8 cellular contexts compared by ENCODE assay signal in genomic region chr22:37267661-37268413, GRCh38. TPM values are rescaled to one million over a fixed set of nuclear protein-coding genes. Genes with fewer than 3 reads are reported as not detected.
A peak's percentile ranks its signal among the peaks of the same experiment; 100 is the strongest.
DNase-seq lines count a peak whose midpoint lies in the region; ATAC-seq and TF ChIP-seq lines count a peak whose summit lies in the region.
"Had no signal": no experiment of that assay in that cellular context is flagged by ENCODE, and none has a peak within 500 bp of the region (broad histone marks: within the 10 kb centered on the region; RNA-seq: fewer than 3 reads in every experiment).

No MANE protein-coding gene starts in this region.

- peak overlapping the region; percentile 59; the same call in 1 of the 2 replicates for H3K4me3 ChIP-seq in GM12864 (ENCODE audit: low read depth, low read length)
- H3K4me3 ChIP-seq in neutrophil (ENCODE audit: low read depth in 1 of 2, low read length in 1 of 2): peak overlapping the region; percentile 66 to 71
- H3K4me3 ChIP-seq in gastroesophageal sphincter: no peak overlapping the region

- H3K4me1 ChIP-seq in neutrophil (ENCODE audit: control insufficient read depth in 1 of 2, insufficient read depth in 1 of 2, low read depth in 1 of 2, low read length in 1 of 2): peaks cover 48 to 60% of the 10 kb centered on the region in 2 experiments
- H3K4me1 ChIP-seq in gastroesophageal sphincter: peaks cover 0 to 10% (median 0%) of the 10 kb centered on the region in 3 donors

- TF ChIP-seq CTCF in GM12864 (IDR thresholded peaks at IDR 0.05; ENCODE audit: low read depth, low read length, missing control alignments) (no peak), neutrophil (IDR thresholded peaks at IDR 0.05) (peak; percentile 17), gastroesophageal sphincter (IDR thresholded peaks at IDR 0.05) (no peak)

- no peak for TF ChIP-seq EP300 in gastroesophageal sphincter (IDR thresholded peaks at IDR 0.05)

- peaks cover 2% of the 10 kb centered on the region for H3K36me3 Mint-ChIP-seq in activated naive CD8-positive, alpha-beta T cell treated with anti-CD3 and anti-CD28 coated beads, Interleukin-2, amount 10 ng/mL, durations not matched to agents 7 days and 5 days

- peaks cover 5% of the 10 kb centered on the region for H3K27me3 Mint-ChIP-seq in activated naive CD8-positive, alpha-beta T cell treated with anti-CD3 and anti-CD28 coated beads, Interleukin-2, amount 10 ng/mL, durations not matched to agents 7 days and 5 days

- H3K4me1 Mint-ChIP-seq in activated naive CD8-positive, alpha-beta T cell treated with anti-CD3 and anti-CD28 coated beads, Interleukin-2, amount 10 ng/mL, durations not matched to agents 7 days and 5 days: peaks cover 34% of the 10 kb centered on the region

- POLR2A ChIA-PET in activated naive CD8-positive, alpha-beta T cell treated with anti-CD3 and anti-CD28 coated beads, Interleukin-2, amount 10 ng/mL, durations not matched to agents 7 days and 5 days (lab: Charles Lee): interaction anchor here (0.8 to 2.7 kb wide), 7 partner anchors 14 to 46 kb away, joined by 3 to 21 read pairs (median 7); no protein-coding TSS in a partner anchor

- H3K9me3 ChIP-seq in neutrophil (no peaks in the 10 kb centered on the region), gastroesophageal sphincter (peaks cover 0 to 23% (median 0%) of the 10 kb centered on the region in 3 donors)

- no peaks in the 10 kb centered on the region for H3K27me3 ChIP-seq in neutrophil
- H3K27me3 ChIP-seq in gastroesophageal sphincter: peaks cover 80% of the 10 kb centered on the region

- peaks cover 9% of the 10 kb centered on the region for H3K9me3 Mint-ChIP-seq in activated naive CD8-positive, alpha-beta T cell treated with anti-CD3 and anti-CD28 coated beads, Interleukin-2, amount 10 ng/mL, durations not matched to agents 7 days and 5 days

- WGBS in gastroesophageal sphincter (ENCODE audit: low coverage in 1 of 2), 2 donors: 58 to 63% methylated on average over 4 to 5 of the region's 11 CpGs

- H3K36me3 ChIP-seq in neutrophil (no peaks in the 10 kb centered on the region), gastroesophageal sphincter (peaks cover 0 to 4% of the 10 kb centered on the region in 2 donors)

- TF ChIP-seq POLR2A in gastroesophageal sphincter (IDR thresholded peaks at IDR 0.05): no peak

- peak overlapping the region; percentile 95 for H3K27ac Mint-ChIP-seq in activated naive CD8-positive, alpha-beta T cell treated with anti-CD3 and anti-CD28 coated beads, Interleukin-2, amount 10 ng/mL, durations not matched to agents 7 days and 5 days

- no peak for ATAC-seq in activated naive CD8-positive, alpha-beta T cell treated with anti-CD3 and anti-CD28 coated beads, Interleukin-2, amount 10 ng/mL, durations not matched to agents 7 days and 5 days (ENCODE audit: low read depth)
- ATAC-seq in GM21381 (IDR thresholded peaks at IDR 0.05; ENCODE audit: unreplicated experiment) (no peak), gastroesophageal sphincter (no peak)

- H3K4me3 Mint-ChIP-seq in activated naive CD8-positive, alpha-beta T cell treated with anti-CD3 and anti-CD28 coated beads, Interleukin-2, amount 10 ng/mL, durations not matched to agents 7 days and 5 days: peak overlapping the region; percentile 83

- DNase-seq in GM12864 (ENCODE audit: low read depth) (no peak), MV-4-11 (lab: John Stamatoyannopoulos, UW) (peak; percentile 89), kidney glomerular epithelial cell (lab: John Stamatoyannopoulos, UW) (no peak)
- peak; percentile 42 for DNase-seq in activated naive CD8-positive, alpha-beta T cell treated with anti-CD3 and anti-CD28 coated beads, Interleukin-2, amount 10 ng/mL, durations not matched to agents 7 days and 5 days
- DNase-seq: NCI-H345 had no signal

- peak overlapping the region; percentile 98 for H3K27ac ChIP-seq in neutrophil
- H3K27ac ChIP-seq in gastroesophageal sphincter: peak overlapping the region in 1 of 4 donors; percentile 31

RNA-seq across cellular contexts. Expression of gene CYTH4, which starts 14.5 kb away (rescaled TPM):
- total RNA-seq in activated naive CD8-positive, alpha-beta T cell treated with anti-CD3 and anti-CD28 coated beads, Interleukin-2, amount 10 ng/mL, durations not matched to agents 7 days and 5 days: 100 to 1,000 TPM; 149 to 157 TPM
- total RNA-seq in gastroesophageal sphincter: 10 to 100 TPM in 2 of 4 donors, 1 to 10 TPM in 2; 4.2 to 21.3 (median 9.3) TPM

RNA-seq across cellular contexts. Expression of gene RAC2, which starts 23.8 kb away (rescaled TPM):
- total RNA-seq in activated naive CD8-positive, alpha-beta T cell treated with anti-CD3 and anti-CD28 coated beads, Interleukin-2, amount 10 ng/mL, durations not matched to agents 7 days and 5 days: 1,000 to 10,000 TPM in 1 of 2 experiments, 100 to 1,000 TPM in 1; 963 to 1,011 TPM
- 10 to 100 TPM in 1 of 4 donors, 1 to 10 TPM in 3; 2.0 to 11.3 (median 6.4) TPM for total RNA-seq in gastroesophageal sphincter

RNA-seq across cellular contexts. Expression of gene SSTR3, which starts 55.6 kb away (rescaled TPM):
- 10 to 100 TPM; 10.1 to 11.3 TPM for total RNA-seq in activated naive CD8-positive, alpha-beta T cell treated with anti-CD3 and anti-CD28 coated beads, Interleukin-2, amount 10 ng/mL, durations not matched to agents 7 days and 5 days
- not detected for total RNA-seq in gastroesophageal sphincter

Comparison
In these comparisons a context has a peak if more than half of its experiments do, and no peak if none do; other contexts are left out.
1. DNase-seq: peak in MV-4-11 (single experiment) and activated naive CD8-positive, alpha-beta T cell treated with anti-CD3 and anti-CD28 coated beads, Interleukin-2, amount 10 ng/mL, durations not matched to agents 7 days and 5 days (single experiment); none in GM12864 (single experiment) and kidney glomerular epithelial cell (single experiment).
2. H3K4me3 ChIP-seq: peak in GM12864 (single experiment) and neutrophil (2 of 2); none in gastroesophageal sphincter (0 of 2).
3. RNA of gene CYTH4, which starts 14.5 kb away (total RNA-seq): 149 to 157 TPM in activated naive CD8-positive, alpha-beta T cell treated with anti-CD3 and anti-CD28 coated beads, Interleukin-2, amount 10 ng/mL, durations not matched to agents 7 days and 5 days; 4.2 to 21.3 TPM in gastroesophageal sphincter; every median in the first group is over 4 times any median in the second.
4. RNA of gene RAC2, which starts 23.8 kb away (total RNA-seq): 963 to 1,011 TPM in activated naive CD8-positive, alpha-beta T cell treated with anti-CD3 and anti-CD28 coated beads, Interleukin-2, amount 10 ng/mL, durations not matched to agents 7 days and 5 days; 2.0 to 11.3 TPM in gastroesophageal sphincter; every median in the first group is over 10 times any median in the second.
5. RNA of gene SSTR3, which starts 55.6 kb away (total RNA-seq): 10.1 to 11.3 TPM in activated naive CD8-positive, alpha-beta T cell treated with anti-CD3 and anti-CD28 coated beads, Interleukin-2, amount 10 ng/mL, durations not matched to agents 7 days and 5 days; not detected in gastroesophageal sphincter; every median in the first group is over 10 times any median in the second.